In genomic region chr5:1312993-1313833, GRCh38 we compare ENCODE assay signal across 10 cellular contexts. TPM values are rescaled to one million over a fixed set of nuclear protein-coding genes. Genes with fewer than 3 reads are reported as not detected.
DNase-seq lines count a peak whose midpoint lies in the region; ATAC-seq and TF ChIP-seq lines count a peak whose summit lies in the region.
"Had no signal": no experiment of that assay in that cellular context is flagged by ENCODE, and none has a peak within 500 bp of the region (broad histone marks: within the 10 kb centered on the region; RNA-seq: fewer than 3 reads in every experiment).

No MANE protein-coding gene starts in this region.

- POLR2A ChIA-PET in CD8-positive, alpha-beta T cell (lab: Charles Lee): interaction anchor here (0.8 to 1.8 kb wide), 3 partner anchors 9 to 73 kb away, joined by 3 to 10 read pairs (median 7); no protein-coding TSS in a partner anchor

- H3K36me3 Mint-ChIP-seq in CD8-positive, alpha-beta T cell: peaks cover 12% of the 10 kb centered on the region
- peaks cover 11% of the 10 kb centered on the region for H3K36me3 Mint-ChIP-seq in chondrocyte (ENCODE audit: low read depth)

- H3K36me3 ChIP-seq in CD8-positive, alpha-beta T cell (ENCODE audit: insufficient read depth, low read length): no peaks in the 10 kb centered on the region

- no peak overlapping the region for H3K27ac ChIP-seq in CD8-positive, alpha-beta T cell (ENCODE audit: low read depth, low read length)
- H3K27ac ChIP-seq: neutrophil had no signal

- no peaks in the 10 kb centered on the region for H3K9me3 ChIP-seq in CD8-positive, alpha-beta T cell (ENCODE audit: low read length)
- H3K9me3 ChIP-seq: neutrophil had no signal

- peak overlapping the region; percentile 25 for H3K4me3 ChIP-seq in CD8-positive, alpha-beta T cell (ENCODE audit: low read depth, low read length)

- H3K4me1 Mint-ChIP-seq in CD8-positive, alpha-beta T cell (ENCODE audit: low read depth): peaks cover 71% of the 10 kb centered on the region
- no peaks in the 10 kb centered on the region for H3K4me1 Mint-ChIP-seq in chondrocyte (ENCODE audit: low read depth)
- H3K4me1 Mint-ChIP-seq: brain had no signal

- no peaks in the 10 kb centered on the region for H3K27me3 ChIP-seq in CD8-positive, alpha-beta T cell (ENCODE audit: insufficient read depth, low read length)

- ATAC-seq in CD8-positive, alpha-beta T cell: peak; percentile 47
- ATAC-seq in GM19025 (IDR thresholded peaks at IDR 0.05; ENCODE audit: low read depth, unreplicated experiment): peak; percentile 70
- peak; percentile 82 for ATAC-seq in HG03097 (IDR thresholded peaks at IDR 0.05; ENCODE audit: low FRiP score, unreplicated experiment)
- ATAC-seq in left ventricle myocardium superior: no peak

- no peak for TF ChIP-seq CTCF in CD8-positive, alpha-beta T cell (IDR thresholded peaks at IDR 0.05)
- no peak for TF ChIP-seq CTCF in chondrocyte (IDR thresholded peaks at IDR 0.05)

- peaks cover 58% of the 10 kb centered on the region for H3K4me1 ChIP-seq in CD8-positive, alpha-beta T cell (ENCODE audit: insufficient read depth, low read length)

- H3K27ac Mint-ChIP-seq in CD8-positive, alpha-beta T cell: peak overlapping the region; percentile 82
- no peak overlapping the region for H3K27ac Mint-ChIP-seq in chondrocyte (ENCODE audit: unreplicated experiment)
- H3K27ac Mint-ChIP-seq: brain had no signal

- intact Hi-C loops in CD8-positive, alpha-beta T cell (cut with DNase I, micrococcal nuclease): loop anchor here in 1 of 2 experiments (1.0 to 5.0 kb wide), 2 partner anchors 17 to 479 kb away; no protein-coding TSS in a partner anchor
- intact Hi-C loops in left ventricle myocardium superior (cut with micrococcal nuclease): no loop called here

- no peaks in the 10 kb centered on the region for H3K27me3 Mint-ChIP-seq in CD8-positive, alpha-beta T cell (ENCODE audit: low read depth)
- peaks cover 11% of the 10 kb centered on the region for H3K27me3 Mint-ChIP-seq in chondrocyte (ENCODE audit: low read depth)

- CTCF ChIA-PET in CD8-positive, alpha-beta T cell (lab: Charles Lee): interaction anchor here (0.8 to 1.5 kb wide), 5 partner anchors 10 to 67 kb away, joined by 3 to 5 read pairs (median 3); no protein-coding TSS in a partner anchor

- peak in 6 of 7 experiments; percentile 30 to 69 (median 48) for DNase-seq in CD8-positive, alpha-beta T cell
- DNase-seq in OCI-M1 (lab: John Stamatoyannopoulos, UW) (peak; percentile 39), chondrocyte (ENCODE audit: low spot score) (peak; percentile 88), HuH-7.5 (ENCODE audit: low spot score) (no peak), left ventricle myocardium superior (no peak), anterior cingulate cortex (lab: John Stamatoyannopoulos, UW) (no peak)

- peak overlapping the region; percentile 75 for H3K4me3 Mint-ChIP-seq in CD8-positive, alpha-beta T cell
- no peak overlapping the region for H3K4me3 Mint-ChIP-seq in chondrocyte (ENCODE audit: unreplicated experiment)
- H3K4me3 Mint-ChIP-seq: brain had no signal

- peaks cover 14% of the 10 kb centered on the region for H3K9me3 Mint-ChIP-seq in CD8-positive, alpha-beta T cell
- H3K9me3 Mint-ChIP-seq in chondrocyte (ENCODE audit: low read depth): peaks cover 12% of the 10 kb centered on the region

RNA-seq across cellular contexts. Expression of gene TERT, which starts 18.3 kb away (rescaled TPM):
- total RNA-seq in CD8-positive, alpha-beta T cell: under 1 TPM in 1 of 2 experiments, not detected in 1; 0.08 TPM
- total RNA-seq in chondrocyte (not detected in 3 replicates), left ventricle myocardium superior (not detected)

RNA-seq across cellular contexts. Expression of gene CLPTM1L, which starts 31.7 kb away (rescaled TPM):
- total RNA-seq in CD8-positive, alpha-beta T cell: 10 to 100 TPM; 56.8 to 58.9 TPM
- total RNA-seq in chondrocyte (75.8 to 108 TPM (median 81.6 TPM) in 3 replicates), left ventricle myocardium superior (31.5 TPM)

Comparison
In these comparisons a context has a peak if more than half of its experiments do, and no peak if none do; other contexts are left out.
1. DNase-seq: peak in CD8-positive, alpha-beta T cell (6 of 7), OCI-M1 (single experiment) and chondrocyte (single experiment); none in HuH-7.5 (single experiment), left ventricle myocardium superior (single experiment) and anterior cingulate cortex (0 of 58).